In genomic region chr13:103639326-103639725, GRCh38 we compare ENCODE assay signal across 31 cellular contexts.
"Had no signal": no experiment of that assay in that cellular context is flagged by ENCODE, and none has a peak within 500 bp of the region (broad histone marks: within the 10 kb centered on the region; RNA-seq: fewer than 3 reads in every experiment).

No MANE protein-coding gene starts in this region.

- H3K4me1 ChIP-seq: parathyroid adenoma, psoas muscle, right atrium auricular region, suprapubic skin, testis, tibial artery, transverse colon, upper lobe of right lung, uterus had no signal

- H3K4me3 Mint-ChIP-seq: naive B cell; naive thymus-derived CD8-positive, alpha-beta T cell; natural killer cell treated with Interleukin-12 subunit alpha and Interleukin-12 subunit beta and Interleukin-15 and Interleukin-18, amount 100 ng/mL, for 72 hours; nephron progenitor cell; neural crest cell; stimulated activated memory B cell treated with anti-CD40 and anti-IgM and Interleukin-4, amounts not matched to agents 10 μg/mL and 1 μg/mL and 100 μg/mL, for 72 hours; stimulated activated naive CD8-positive, alpha-beta T cell treated with anti-CD3 and anti-CD28 coated beads, Interleukin-15, amount 100 ng/mL, for 72 hours; type B pancreatic cell had no signal

- H3K27ac Mint-ChIP-seq: naive B cell; naive thymus-derived CD8-positive, alpha-beta T cell; natural killer cell treated with Interleukin-12 subunit alpha and Interleukin-12 subunit beta and Interleukin-15 and Interleukin-18, amount 100 ng/mL, for 72 hours; nephron progenitor cell; progenitor cell of endocrine pancreas; stimulated activated memory B cell treated with anti-CD40 and anti-IgM and Interleukin-4, amounts not matched to agents 10 μg/mL and 1 μg/mL and 100 μg/mL, for 72 hours; stimulated activated naive CD8-positive, alpha-beta T cell treated with anti-CD3 and anti-CD28 coated beads, Interleukin-15, amount 100 ng/mL, for 72 hours; type B pancreatic cell had no signal

- H3K27me3 Mint-ChIP-seq: naive B cell; natural killer cell treated with Interleukin-12 subunit alpha and Interleukin-12 subunit beta and Interleukin-15 and Interleukin-18, amount 100 ng/mL, for 72 hours; progenitor cell of endocrine pancreas; stimulated activated memory B cell treated with anti-CD40 and anti-IgM and Interleukin-4, amounts not matched to agents 10 μg/mL and 1 μg/mL and 100 μg/mL, for 72 hours; stimulated activated naive CD8-positive, alpha-beta T cell treated with anti-CD3 and anti-CD28 coated beads, Interleukin-15, amount 100 ng/mL, for 72 hours; type B pancreatic cell had no signal

- H3K36me3 Mint-ChIP-seq: naive B cell; naive thymus-derived CD8-positive, alpha-beta T cell; natural killer cell treated with Interleukin-12 subunit alpha and Interleukin-12 subunit beta and Interleukin-15 and Interleukin-18, amount 100 ng/mL, for 72 hours; stimulated activated memory B cell treated with anti-CD40 and anti-IgM and Interleukin-4, amounts not matched to agents 10 μg/mL and 1 μg/mL and 100 μg/mL, for 72 hours; type B pancreatic cell had no signal

- H3K27me3 ChIP-seq: neutrophil, right atrium auricular region, suprapubic skin, testis, tibial artery, transverse colon, upper lobe of right lung, uterus had no signal

- H3K79me2 ChIP-seq: parathyroid adenoma had no signal

- H3K4me3 ChIP-seq: psoas muscle, right atrium auricular region, skin epidermis, suprapubic skin, testis, tibial artery, transverse colon, upper lobe of right lung, uterus had no signal

- H3K4me1 Mint-ChIP-seq: naive B cell; naive thymus-derived CD8-positive, alpha-beta T cell; nephron progenitor cell; stimulated activated memory B cell treated with anti-CD40 and anti-IgM and Interleukin-4, amounts not matched to agents 10 μg/mL and 1 μg/mL and 100 μg/mL, for 72 hours; stimulated activated naive CD8-positive, alpha-beta T cell treated with anti-CD3 and anti-CD28 coated beads, Interleukin-15, amount 100 ng/mL, for 72 hours had no signal

- H3K9me3 ChIP-seq: neutrophil, psoas muscle, right atrium auricular region, suprapubic skin, testis, tibial artery, transverse colon, upper lobe of right lung, uterus had no signal

- ATAC-seq: naive thymus-derived CD8-positive, alpha-beta T cell; natural killer cell treated with Interleukin-12 subunit alpha and Interleukin-12 subunit beta and Interleukin-15 and Interleukin-18, amount 100 ng/mL, for 72 hours; psoas muscle; stimulated activated memory B cell treated with anti-CD40 and anti-IgM and Interleukin-4, amounts not matched to agents 10 μg/mL and 1 μg/mL and 100 μg/mL, for 72 hours; stimulated activated naive CD8-positive, alpha-beta T cell treated with anti-CD3 and anti-CD28 coated beads, Interleukin-15, amount 100 ng/mL, for 72 hours; stimulated activated naive CD8-positive, alpha-beta T cell treated with anti-CD3 and anti-CD28 coated beads, Interleukin-15, Interleukin-2, amounts not matched to agents 100 U/mL and 50 U/mL, for 24 hours; upper lobe of right lung had no signal

- H3K9me3 Mint-ChIP-seq: naive B cell, nephron progenitor cell, type B pancreatic cell had no signal

- H3K27ac ChIP-seq: neutrophil, parathyroid adenoma, psoas muscle, right atrium auricular region, skin epidermis, suprapubic skin, testis, tibial artery, transverse colon, upper lobe of right lung, uterus had no signal

- H3K9ac ChIP-seq: parathyroid adenoma had no signal

- H2AFZ ChIP-seq: parathyroid adenoma had no signal

- H3K36me3 ChIP-seq: neutrophil, right atrium auricular region, suprapubic skin, tibial artery, transverse colon, upper lobe of right lung, uterus had no signal

- DNase-seq: naive B cell; naive thymus-derived CD8-positive, alpha-beta T cell; nephron progenitor cell; nucleus accumbens; posterior cingulate gyrus; psoas muscle; retina; stimulated activated CD4-positive, alpha-beta T cell treated with anti-CD3 and anti-CD28 coated beads, Interleukin-15, amount 100 ng/mL, for 24 hours; stimulated activated CD4-positive, alpha-beta T cell treated with anti-CD3 and anti-CD28 coated beads, Interleukin-2, amount 100 ng/mL, for 24 hours; stimulated activated CD4-positive, alpha-beta T cell treated with anti-CD3 and anti-CD28 coated beads, Interleukin-2, amount 100 ng/mL, for 48 hours; stimulated activated CD4-positive, alpha-beta T cell treated with anti-CD3 and anti-CD28 coated beads, Interleukin-4, amount 100 ng/mL, for 24 hours; stimulated activated CD8-positive, alpha-beta memory T cell treated with anti-CD3 and anti-CD28 coated beads, Interleukin-4, amount 100 ng/mL, for 48 hours; stimulated activated naive CD4-positive, alpha-beta T cell; stimulated activated naive CD8-positive, alpha-beta T cell treated with anti-CD3 and anti-CD28 coated beads, Interleukin-15, amount 100 ng/mL, for 72 hours; stimulated activated naive CD8-positive, alpha-beta T cell treated with anti-CD3 and anti-CD28 coated beads, Interleukin-15, Interleukin-2, amounts not matched to agents 100 U/mL and 50 U/mL, for 24 hours; substantia nigra; testis; tibial artery; transverse colon; upper lobe of right lung; uterus had no signal
